Comparison of ENCODE assay signal across 12 cellular contexts in genomic region chr7:47153571-47153970, GRCh38.
DNase-seq lines count a peak whose midpoint lies in the region; ATAC-seq and TF ChIP-seq lines count a peak whose summit lies in the region.
"Had no signal": no experiment of that assay in that cellular context is flagged by ENCODE, and none has a peak within 500 bp of the region (broad histone marks: within the 10 kb centered on the region; RNA-seq: fewer than 3 reads in every experiment).

No MANE protein-coding gene starts in this region.

- H3K27me3 ChIP-seq in RWPE2 (ENCODE audit: insufficient read depth, poor library complexity, severe bottlenecking), result no peaks in the 10 kb centered on the region
- H3K27me3 ChIP-seq: neutrophil had no signal

- peak overlapping the region; percentile 22 for H3K27ac ChIP-seq in RWPE2 (ENCODE audit: poor library complexity, severe bottlenecking)
- H3K27ac ChIP-seq: neutrophil, SK-N-MC had no signal

- no peak for TF ChIP-seq CTCF in RWPE2 (IDR thresholded peaks at IDR 0.05; ENCODE audit: poor library complexity, severe bottlenecking)
- TF ChIP-seq CTCF in type B pancreatic cell (conservative IDR thresholded peaks at IDR 0.05), result no peak

- no peak overlapping the region for H3K4me3 Mint-ChIP-seq in type B pancreatic cell
- H3K4me3 Mint-ChIP-seq: activated CD8-positive, alpha-beta T cell treated with anti-CD3 and anti-CD28 coated beads for 36 hours; activated naive CD8-positive, alpha-beta T cell treated with anti-CD3 and anti-CD28 coated beads, Interleukin-2, amount 10 ng/mL, durations not matched to agents 7 days and 5 days had no signal

- peak; percentile 40 for ATAC-seq in RWPE2 (ENCODE audit: low read depth)
- no peak for ATAC-seq in GM19351 (IDR thresholded peaks at IDR 0.05; ENCODE audit: unreplicated experiment)
- ATAC-seq in HG03469 (IDR thresholded peaks at IDR 0.05; ENCODE audit: unreplicated experiment), result no peak
- ATAC-seq: activated CD8-positive, alpha-beta T cell treated with anti-CD3 and anti-CD28 coated beads for 36 hours had no signal

- no peaks in the 10 kb centered on the region for H3K36me3 ChIP-seq in RWPE2 (ENCODE audit: low read depth)
- H3K36me3 ChIP-seq: neutrophil had no signal

- peaks cover 20% of the 10 kb centered on the region for H3K4me1 Mint-ChIP-seq in type B pancreatic cell (ENCODE audit: unreplicated experiment)
- H3K4me1 Mint-ChIP-seq: activated naive CD8-positive, alpha-beta T cell treated with anti-CD3 and anti-CD28 coated beads, Interleukin-2, amount 10 ng/mL, durations not matched to agents 7 days and 5 days had no signal

- peaks cover 4% of the 10 kb centered on the region for H3K4me1 ChIP-seq in RWPE2 (ENCODE audit: insufficient read depth, poor library complexity, severe bottlenecking)

- peaks cover 3% of the 10 kb centered on the region for H3K9me3 Mint-ChIP-seq in type B pancreatic cell
- H3K9me3 Mint-ChIP-seq: activated CD8-positive, alpha-beta T cell treated with anti-CD3 and anti-CD28 coated beads for 36 hours; activated naive CD8-positive, alpha-beta T cell treated with anti-CD3 and anti-CD28 coated beads, Interleukin-2, amount 10 ng/mL, durations not matched to agents 7 days and 5 days had no signal

- peak; percentile 18 for DNase-seq in HuH-7.5 (ENCODE audit: low spot score)
- DNase-seq in RWPE2 (ENCODE audit: low spot score), result no peak
- peak; percentile 88 for DNase-seq in kidney tubule cell (ENCODE audit: low spot score)
- DNase-seq in type B pancreatic cell (ENCODE audit: extremely low spot score, unreplicated experiment), result no peak
- DNase-seq in NCI-H345 treated with DMSO at 0.1 percent for 48 hours (lab: John Stamatoyannopoulos, UW; ENCODE audit: unreplicated experiment), result no peak
- DNase-seq: activated CD8-positive, alpha-beta T cell treated with anti-CD3 and anti-CD28 coated beads for 36 hours; activated naive CD8-positive, alpha-beta T cell treated with anti-CD3 and anti-CD28 coated beads, Interleukin-2, amount 10 ng/mL, durations not matched to agents 7 days and 5 days; NCI-H187 had no signal

- H3K36me3 Mint-ChIP-seq in type B pancreatic cell, result no peaks in the 10 kb centered on the region
- H3K36me3 Mint-ChIP-seq: activated naive CD8-positive, alpha-beta T cell treated with anti-CD3 and anti-CD28 coated beads, Interleukin-2, amount 10 ng/mL, durations not matched to agents 7 days and 5 days had no signal

- H3K27me3 Mint-ChIP-seq in type B pancreatic cell, result no peaks in the 10 kb centered on the region

- no peak overlapping the region for H3K4me3 ChIP-seq in RWPE2 (ENCODE audit: severe bottlenecking)
- H3K4me3 ChIP-seq: SK-N-MC had no signal

- no peaks in the 10 kb centered on the region for H3K9me3 ChIP-seq in RWPE2 (ENCODE audit: severe bottlenecking)
- H3K9me3 ChIP-seq: neutrophil had no signal

- H3K27ac Mint-ChIP-seq in type B pancreatic cell, result peak overlapping the region; percentile 57
- H3K27ac Mint-ChIP-seq: activated CD8-positive, alpha-beta T cell treated with anti-CD3 and anti-CD28 coated beads for 36 hours; activated naive CD8-positive, alpha-beta T cell treated with anti-CD3 and anti-CD28 coated beads, Interleukin-2, amount 10 ng/mL, durations not matched to agents 7 days and 5 days had no signal

Comparison
In these comparisons a context has a peak if more than half of its experiments do, and no peak if none do; other contexts are left out.
1. DNase-seq: peak in HuH-7.5 (single experiment) and kidney tubule cell (single experiment); none in RWPE2 (single experiment), type B pancreatic cell (single experiment) and NCI-H345 treated with DMSO at 0.1 percent for 48 hours (single experiment).